Comparison of ENCODE assay signal across 14 cellular contexts in genomic region chr4:170229021-170229420, GRCh38.
"Had no signal": no experiment of that assay in that cellular context is flagged by ENCODE, and none has a peak within 500 bp of the region (broad histone marks: within the 10 kb centered on the region; RNA-seq: fewer than 3 reads in every experiment).

No MANE protein-coding gene starts in this region.

- H3K4me1 ChIP-seq: parathyroid adenoma, thyroid gland had no signal

- H3K4me3 ChIP-seq: cardiac muscle cell, dorsolateral prefrontal cortex, lung, thyroid gland had no signal

- H3K9me3 Mint-ChIP-seq: stimulated activated effector memory CD8-positive, alpha-beta T cell treated with anti-CD3 and anti-CD28 coated beads, Interleukin-12 subunit alpha, Interleukin-12 subunit beta, amount 100 ng/mL, for 72 hours had no signal

- ATAC-seq: activated CD4-positive, CD25-positive, alpha-beta regulatory T cell treated with anti-CD3 and anti-CD28 coated beads, Interleukin-2, amount 50 U/mL, for 24 hours; left cardiac atrium; stimulated activated effector memory CD8-positive, alpha-beta T cell treated with anti-CD3 and anti-CD28 coated beads, Interleukin-12 subunit alpha, Interleukin-12 subunit beta, amount 100 ng/mL, for 72 hours had no signal

- H3K27ac ChIP-seq: cardiac muscle cell, dorsolateral prefrontal cortex, parathyroid adenoma, thyroid gland had no signal

- H3K4me1 Mint-ChIP-seq: stimulated activated effector memory CD8-positive, alpha-beta T cell treated with anti-CD3 and anti-CD28 coated beads, Interleukin-12 subunit alpha, Interleukin-12 subunit beta, amount 100 ng/mL, for 72 hours had no signal

- DNase-seq: activated naive CD4-positive, alpha-beta T cell treated with anti-CD3 and anti-CD28 coated beads, Interleukin-2, amount 50 U/mL, for 16 hours; activated T-cell treated with anti-CD3 and anti-CD28 coated beads for 4 hours; dorsolateral prefrontal cortex; foreskin fibroblast; left cardiac atrium; naive B cell; T-helper 1 cell; T1000; thyroid gland had no signal

- H3K9ac ChIP-seq: parathyroid adenoma had no signal

- H3K79me2 ChIP-seq: parathyroid adenoma had no signal

- H3K9me3 ChIP-seq: thyroid gland had no signal

- H3K36me3 Mint-ChIP-seq: stimulated activated effector memory CD8-positive, alpha-beta T cell treated with anti-CD3 and anti-CD28 coated beads, Interleukin-12 subunit alpha, Interleukin-12 subunit beta, amount 100 ng/mL, for 72 hours had no signal

- H3K27me3 ChIP-seq: cardiac muscle cell, thyroid gland had no signal

- H3K27ac Mint-ChIP-seq: naive B cell; stimulated activated effector memory CD8-positive, alpha-beta T cell treated with anti-CD3 and anti-CD28 coated beads, Interleukin-12 subunit alpha, Interleukin-12 subunit beta, amount 100 ng/mL, for 72 hours had no signal

- H3K36me3 ChIP-seq: cardiac muscle cell, thyroid gland had no signal

- H2AFZ ChIP-seq: parathyroid adenoma had no signal

- H3K4me3 Mint-ChIP-seq: naive B cell; stimulated activated effector memory CD8-positive, alpha-beta T cell treated with anti-CD3 and anti-CD28 coated beads, Interleukin-12 subunit alpha, Interleukin-12 subunit beta, amount 100 ng/mL, for 72 hours had no signal
